Comparison of ENCODE assay signal across 23 cellular contexts in genomic region chr10:83078160-83078559, GRCh38.
A peak's percentile ranks its signal among the peaks of the same experiment; 100 is the strongest.
DNase-seq lines count a peak whose midpoint lies in the region; ATAC-seq and TF ChIP-seq lines count a peak whose summit lies in the region.
"Had no signal": no experiment of that assay in that cellular context is flagged by ENCODE, and none has a peak within 500 bp of the region (broad histone marks: within the 10 kb centered on the region; RNA-seq: fewer than 3 reads in every experiment).

No MANE protein-coding gene starts in this region.

- no peaks in the 10 kb centered on the region for H4K20me1 ChIP-seq in PC-3 (ENCODE audit: low read length)
- H4K20me1 ChIP-seq: BLaER1 treated with 17β-estradiol and CSF1 and Interleukin-3, amounts not matched to agents 10 nM and 100 nM had no signal

- H3K4me3 ChIP-seq in PC-3 (ENCODE audit: low read length) = no peak overlapping the region
- peak overlapping the region; percentile 36 for H3K4me3 ChIP-seq in endodermal cell (ENCODE audit: low read length)
- no peak overlapping the region for H3K4me3 ChIP-seq in mesendoderm (ENCODE audit: low read length)
- H3K4me3 ChIP-seq: BLaER1 treated with 17β-estradiol and CSF1 and Interleukin-3, amounts not matched to agents 10 nM and 100 nM; skin epidermis; transverse colon had no signal

- no peak overlapping the region for H2BK120ac ChIP-seq in mesendoderm (ENCODE audit: low read depth, low read length)

- CTCF ChIA-PET in PC-3 (lab: Charles Lee) = no interaction called here

- no peak for ATAC-seq in PC-3
- ATAC-seq in activated CD4-positive, CD25-positive, alpha-beta regulatory T cell treated with anti-CD3 and anti-CD28 coated beads, Interleukin-2, amount 50 U/mL, for 24 hours = no peak
- ATAC-seq: activated T-cell treated with anti-CD3 and anti-CD28 coated beads, Interleukin-2, amount 50 U/mL, for 4 hours; left ventricle myocardium superior; stimulated activated memory B cell treated with anti-CD40 and anti-IgM and Interleukin-4, amounts not matched to agents 10 μg/mL and 1 μg/mL and 100 μg/mL, for 72 hours had no signal

- no peak overlapping the region for H4K5ac ChIP-seq in mesendoderm (ENCODE audit: low read length)

- peak overlapping the region; percentile 75 for H3K27ac Mint-ChIP-seq in endodermal cell
- H3K27ac Mint-ChIP-seq: activated naive CD8-positive, alpha-beta T cell treated with anti-CD3 and anti-CD28 coated beads, Interleukin-2, amount 10 ng/mL, durations not matched to agents 7 days and 5 days; dendritic cell treated with granulocyte-macrophage colony-stimulating factor and Interleukin-4, amounts not matched to agents 40 ng/mL and 50 ng/mL, for 4 days; stimulated activated memory B cell treated with anti-CD40 and anti-IgM and Interleukin-4, amounts not matched to agents 10 μg/mL and 1 μg/mL and 100 μg/mL, for 72 hours had no signal

- H3K9me3 ChIP-seq in PC-3 (ENCODE audit: low read length) = no peaks in the 10 kb centered on the region
- no peaks in the 10 kb centered on the region for H3K9me3 ChIP-seq in endodermal cell (ENCODE audit: control insufficient read depth, low read length)
- H3K9me3 ChIP-seq: transverse colon had no signal

- no peaks in the 10 kb centered on the region for H3K79me2 ChIP-seq in PC-3 (ENCODE audit: low read length)
- no peaks in the 10 kb centered on the region for H3K79me2 ChIP-seq in mesendoderm (ENCODE audit: control insufficient read depth, insufficient read depth, low read length)

- WGBS in endodermal cell (ENCODE audit: insufficient coverage in 1 of 2, insufficient read length in 1 of 2), 2 experiments = 36% methylated on average over 1 of the region's 1 CpG; no CpG with 5 or more reads in 1 of the 2 experiments
- no CpG with 5 or more reads among the region's 1 CpG for WGBS in mesendoderm (ENCODE audit: extremely low coverage, insufficient coverage, low lambda C conversion rate)

- H2BK5ac ChIP-seq in mesendoderm (ENCODE audit: low read length) = no peak overlapping the region

- H2BK15ac ChIP-seq in mesendoderm (replicated peaks; ENCODE audit: low read depth) = no peak overlapping the region

- no peak for TF ChIP-seq CTCF in PC-3 (conservative IDR thresholded peaks at IDR 0.05; ENCODE audit: low read depth, low read length)
- TF ChIP-seq CTCF in endodermal cell (conservative IDR thresholded peaks at IDR 0.05) = no peak

- no peak overlapping the region for H3K4me3 Mint-ChIP-seq in endodermal cell
- H3K4me3 Mint-ChIP-seq: activated naive CD8-positive, alpha-beta T cell treated with anti-CD3 and anti-CD28 coated beads, Interleukin-2, amount 10 ng/mL, durations not matched to agents 7 days and 5 days; activated T-cell treated with anti-CD3 and anti-CD28 coated beads, Interleukin-2, amount 50 U/mL, for 4 hours; dendritic cell treated with granulocyte-macrophage colony-stimulating factor and Interleukin-4, amounts not matched to agents 40 ng/mL and 50 ng/mL, for 4 days; stimulated activated memory B cell treated with anti-CD40 and anti-IgM and Interleukin-4, amounts not matched to agents 10 μg/mL and 1 μg/mL and 100 μg/mL, for 72 hours had no signal

- H3K9me2 ChIP-seq in PC-3 (replicated peaks; ENCODE audit: low read length) = no peaks in the 10 kb centered on the region

- no peak overlapping the region for H3K23ac ChIP-seq in mesendoderm (ENCODE audit: low read length)

- peaks cover 12% of the 10 kb centered on the region for H3K4me1 Mint-ChIP-seq in endodermal cell
- H3K4me1 Mint-ChIP-seq: activated naive CD8-positive, alpha-beta T cell treated with anti-CD3 and anti-CD28 coated beads, Interleukin-2, amount 10 ng/mL, durations not matched to agents 7 days and 5 days; stimulated activated memory B cell treated with anti-CD40 and anti-IgM and Interleukin-4, amounts not matched to agents 10 μg/mL and 1 μg/mL and 100 μg/mL, for 72 hours had no signal

- no peak overlapping the region for H2AK5ac ChIP-seq in mesendoderm (ENCODE audit: low read length)

- H3K9ac ChIP-seq in PC-3 (ENCODE audit: low read length) (no peak overlapping the region), endodermal cell (ENCODE audit: extremely low read depth, low read length, poor library complexity, severe bottlenecking) (no peak overlapping the region), mesendoderm (ENCODE audit: low read length) (no peak overlapping the region)
- H3K9ac ChIP-seq: BLaER1 treated with 17β-estradiol and CSF1 and Interleukin-3, amounts not matched to agents 10 nM and 100 nM had no signal

- H3F3A ChIP-seq in PC-3 (ENCODE audit: low read length, unreplicated experiment) = no peaks in the 10 kb centered on the region

- no peak overlapping the region for H3K4ac ChIP-seq in mesendoderm (ENCODE audit: low read depth, low read length)

- H3K4me2 ChIP-seq in PC-3 (ENCODE audit: low read length) (no peak overlapping the region), mesendoderm (ENCODE audit: low read length) (no peak overlapping the region)
- H3K4me2 ChIP-seq: BLaER1 treated with 17β-estradiol and CSF1 and Interleukin-3, amounts not matched to agents 10 nM and 100 nM had no signal

- peak; percentile 49 for DNase-seq in HT1080 (ENCODE audit: low read depth)
- peak; percentile 1 for DNase-seq in PC-3
- no peak for DNase-seq in endodermal cell
- peak; percentile 57 for DNase-seq in mesendoderm
- DNase-seq in NCI-H226 = no peak
- no peak for DNase-seq in NCI-H82 treated with DMSO at 0.1 percent for 48 hours (lab: John Stamatoyannopoulos, UW; ENCODE audit: unreplicated experiment)
- DNase-seq: activated CD4-positive, alpha-beta T cell treated with anti-CD3 and anti-CD28 coated beads, Interleukin-2, amount 50 U/mL, for 1 hour; activated gamma-delta T cell treated with Interleukin-2 at 50 U/mL for 16 hours; activated naive CD8-positive, alpha-beta T cell treated with anti-CD3 and anti-CD28 coated beads, Interleukin-2, amount 10 ng/mL, durations not matched to agents 7 days and 5 days; activated T-cell treated with anti-CD3 and anti-CD28 coated beads, Interleukin-2, amount 50 U/mL, for 4 hours; GDM1; hypothalamus; KBM-7; kidney; left ventricle myocardium superior; NCI-H2029; T1000; transverse colon had no signal

- POLR2A ChIA-PET in PC-3 (lab: Charles Lee; ENCODE audit: unreplicated experiment) = no interaction called here

- H3K9me3 Mint-ChIP-seq in endodermal cell = peaks cover 11% of the 10 kb centered on the region

- no peak overlapping the region for H2AFZ ChIP-seq in PC-3 (ENCODE audit: low read length)

- no peak overlapping the region for H3K18ac ChIP-seq in mesendoderm (ENCODE audit: low read length)

- no peaks in the 10 kb centered on the region for H3K79me1 ChIP-seq in mesendoderm (ENCODE audit: low read length)

- H3K27me3 ChIP-seq in PC-3 (ENCODE audit: low read length) (no peaks in the 10 kb centered on the region), endodermal cell (ENCODE audit: control insufficient read depth, insufficient read depth, low read length, poor library complexity, severe bottlenecking) (no peaks in the 10 kb centered on the region), mesendoderm (ENCODE audit: insufficient read depth, low read length, poor library complexity) (no peaks in the 10 kb centered on the region)
- H3K27me3 ChIP-seq: BLaER1 treated with 17β-estradiol and CSF1 and Interleukin-3, amounts not matched to agents 10 nM and 100 nM; transverse colon had no signal

- H3K36me3 ChIP-seq in PC-3 (ENCODE audit: low read depth, low read length) = no peaks in the 10 kb centered on the region
- H3K36me3 ChIP-seq in endodermal cell (ENCODE audit: control insufficient read depth, insufficient read depth, low read length) = no peaks in the 10 kb centered on the region
- no peaks in the 10 kb centered on the region for H3K36me3 ChIP-seq in mesendoderm (ENCODE audit: control insufficient read depth, insufficient read depth, low read length)
- H3K36me3 ChIP-seq: BLaER1 treated with 17β-estradiol and CSF1 and Interleukin-3, amounts not matched to agents 10 nM and 100 nM; transverse colon had no signal

- no peak overlapping the region for H3K56ac ChIP-seq in mesendoderm (ENCODE audit: low read length)

- H3K27ac ChIP-seq in PC-3 (ENCODE audit: low read length) (no peak overlapping the region), endodermal cell (ENCODE audit: low read depth, low read length) (no peak overlapping the region), mesendoderm (ENCODE audit: low read depth, low read length) (no peak overlapping the region)
- H3K27ac ChIP-seq: BLaER1 treated with 17β-estradiol and CSF1 and Interleukin-3, amounts not matched to agents 10 nM and 100 nM; skin epidermis; transverse colon had no signal

- H3K36me3 Mint-ChIP-seq in endodermal cell (ENCODE audit: low read depth) = no peaks in the 10 kb centered on the region
- H3K36me3 Mint-ChIP-seq: activated naive CD8-positive, alpha-beta T cell treated with anti-CD3 and anti-CD28 coated beads, Interleukin-2, amount 10 ng/mL, durations not matched to agents 7 days and 5 days; stimulated activated memory B cell treated with anti-CD40 and anti-IgM and Interleukin-4, amounts not matched to agents 10 μg/mL and 1 μg/mL and 100 μg/mL, for 72 hours had no signal

- intact Hi-C loops in PC-3 (cut with micrococcal nuclease) = no loop called here

- H3K4me1 ChIP-seq in PC-3 (ENCODE audit: insufficient read depth, low read length) (no peaks in the 10 kb centered on the region), endodermal cell (ENCODE audit: control insufficient read depth, insufficient read depth, low read length) (peaks cover 6% of the 10 kb centered on the region), mesendoderm (ENCODE audit: control insufficient read depth, low read depth, low read length) (no peaks in the 10 kb centered on the region)
- H3K4me1 ChIP-seq: BLaER1 treated with 17β-estradiol and CSF1 and Interleukin-3, amounts not matched to agents 10 nM and 100 nM; transverse colon had no signal

- H3K27me3 Mint-ChIP-seq in endodermal cell (ENCODE audit: insufficient read depth) = no peaks in the 10 kb centered on the region
- H3K27me3 Mint-ChIP-seq: activated naive CD8-positive, alpha-beta T cell treated with anti-CD3 and anti-CD28 coated beads, Interleukin-2, amount 10 ng/mL, durations not matched to agents 7 days and 5 days; dendritic cell treated with granulocyte-macrophage colony-stimulating factor and Interleukin-4, amounts not matched to agents 40 ng/mL and 50 ng/mL, for 4 days; stimulated activated memory B cell treated with anti-CD40 and anti-IgM and Interleukin-4, amounts not matched to agents 10 μg/mL and 1 μg/mL and 100 μg/mL, for 72 hours had no signal

- no TSS peak for BruUV-seq in PC-3 (replicated peaks; lab: Mats Ljungman, UMichigan)

- H4K8ac ChIP-seq in mesendoderm (ENCODE audit: low read depth, low read length) = no peak overlapping the region

Comparison
In these comparisons a context has a peak if more than half of its experiments do, and no peak if none do; other contexts are left out.
1. DNase-seq: peak in HT1080 (single experiment), PC-3 (single experiment) and mesendoderm (single experiment); none in endodermal cell (single experiment), NCI-H226 (single experiment) and NCI-H82 treated with DMSO at 0.1 percent for 48 hours (single experiment).